ENCODE assay signal across 12 cellular contexts in the genomic region with DNA sequence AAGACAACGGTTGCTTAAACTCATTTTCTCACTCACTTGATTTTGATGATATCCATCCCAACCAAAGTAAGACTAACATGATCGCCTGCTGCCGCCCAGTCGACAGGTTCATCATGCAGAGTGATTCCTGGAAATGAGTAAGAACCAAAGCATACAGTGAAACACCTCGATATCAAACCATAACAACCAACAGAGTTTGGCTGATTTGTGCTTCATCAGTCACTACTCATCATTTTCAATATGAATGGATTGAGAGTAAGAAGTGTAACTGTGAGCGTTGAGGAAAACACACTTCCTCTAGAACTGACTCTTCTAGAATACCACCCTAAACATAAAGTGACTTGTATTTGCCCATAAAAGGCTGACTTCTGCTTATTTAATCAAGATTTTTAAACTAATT. TPM values are rescaled to one million over a fixed set of nuclear protein-coding genes. Genes with fewer than 3 reads are reported as not detected.
DNase-seq lines count a peak whose midpoint lies in the region; ATAC-seq and TF ChIP-seq lines count a peak whose summit lies in the region.
"Had no signal": no experiment of that assay in that cellular context is flagged by ENCODE, and none has a peak within 500 bp of the region (broad histone marks: within the 10 kb centered on the region; RNA-seq: fewer than 3 reads in every experiment).

No MANE protein-coding gene starts in this region.

- H4K20me1 ChIP-seq in osteoblast (ENCODE audit: insufficient read depth, low read length) = no peaks in the 10 kb centered on the region

- H3K79me2 ChIP-seq in osteoblast (ENCODE audit: insufficient read depth, low read length) = peaks cover 10% of the 10 kb centered on the region

- H3K4me2 ChIP-seq in osteoblast (ENCODE audit: insufficient read depth, low read length) = no peak overlapping the region

- H3K4me1 ChIP-seq in osteoblast (ENCODE audit: insufficient read depth, low read length) = no peaks in the 10 kb centered on the region
- no peaks in the 10 kb centered on the region for H3K4me1 ChIP-seq in upper lobe of left lung
- H3K4me1 ChIP-seq in colonic mucosa = no peaks in the 10 kb centered on the region

- TF ChIP-seq CTCF in osteoblast (IDR thresholded peaks at IDR 0.05; ENCODE audit: extremely low read depth, low read depth, low read length) = no peak
- TF ChIP-seq CTCF in upper lobe of left lung (IDR thresholded peaks at IDR 0.05) = no peak
- no peak for TF ChIP-seq CTCF in colonic mucosa (IDR thresholded peaks at IDR 0.05)

- WGBS in upper lobe of left lung, 2 donors = 86 to 96% methylated on average over 6 of the region's 6 CpGs

- DNase-seq in stimulated activated CD4-positive, alpha-beta T cell treated with anti-CD3 and anti-CD28 coated beads, Interleukin-15, amount 100 ng/mL, for 48 hours (ENCODE audit: low read depth in 2 of 2) = peak; percentile 46 to 53
- DNase-seq in osteoblast (ENCODE audit: insufficient read length, low spot score, missing footprints) (no peak), upper lobe of left lung (no peak), colonic mucosa (no peak), HuH-7.5 (ENCODE audit: low spot score) (no peak)
- DNase-seq: NCI-H748 treated with DMSO at 0.1 percent for 48 hours, small intestine had no signal

- ATAC-seq in GM18520 (IDR thresholded peaks at IDR 0.05; ENCODE audit: unreplicated experiment) (peak; percentile 83), GM21717 (IDR thresholded peaks at IDR 0.05; ENCODE audit: unreplicated experiment) (peak; percentile 88), HG03469 (IDR thresholded peaks at IDR 0.05; ENCODE audit: unreplicated experiment) (peak; percentile 92), upper lobe of left lung (ENCODE audit: low FRiP score in 2 of 2) (no peak)

- TF ChIP-seq POLR2A in upper lobe of left lung (IDR thresholded peaks at IDR 0.05) = no peak

- H3K9me3 ChIP-seq in osteoblast (ENCODE audit: low read depth, low read length) (no peaks in the 10 kb centered on the region), upper lobe of left lung (no peaks in the 10 kb centered on the region), colonic mucosa (no peaks in the 10 kb centered on the region)

- H3K36me3 ChIP-seq in osteoblast (ENCODE audit: insufficient read depth, low read length) (peaks cover 32% of the 10 kb centered on the region), upper lobe of left lung (peaks cover 0 to 40% (median 17%) of the 10 kb centered on the region in 4 donors), colonic mucosa (no peaks in the 10 kb centered on the region)

- TF ChIP-seq EP300 in upper lobe of left lung (IDR thresholded peaks at IDR 0.05) = no peak

- H3K27ac ChIP-seq in osteoblast (ENCODE audit: low read depth, low read length) = no peak overlapping the region
- no peak overlapping the region for H3K27ac ChIP-seq in upper lobe of left lung
- H3K27ac ChIP-seq in colonic mucosa = no peak overlapping the region

- no peak overlapping the region for H3K9ac ChIP-seq in colonic mucosa (ENCODE audit: low read depth in 2 of 2, low read length in 2 of 2)

- intact Hi-C loops in colonic mucosa (cut with DNase I) = no loop called here

- no peak overlapping the region for H2AFZ ChIP-seq in osteoblast (ENCODE audit: low read length)

- H3K27me3 ChIP-seq in osteoblast (ENCODE audit: insufficient read depth, low read length) (no peaks in the 10 kb centered on the region), upper lobe of left lung (no peaks in the 10 kb centered on the region), colonic mucosa (no peaks in the 10 kb centered on the region)

- H3K4me3 ChIP-seq in osteoblast (ENCODE audit: insufficient read depth, low read length) (no peak overlapping the region), upper lobe of left lung (no peak overlapping the region), colonic mucosa (no peak overlapping the region)
- H3K4me3 ChIP-seq: lung had no signal

RNA-seq across cellular contexts. Expression of a gene that starts 29.2 kb away (rescaled TPM):
- total RNA-seq in osteoblast (under 0.01 and 0.29 TPM in 2 replicates), upper lobe of left lung (1 to 10 TPM in 1 of 6 donors, under 1 TPM in 3, not detected in 2; 0.23 to 2.7 (median 0.69) TPM), colonic mucosa (under 1 TPM; 0.53 to 0.64 TPM)
- total RNA-seq: Daoy had no signal

Comparison
In these comparisons a context has a peak if more than half of its experiments do, and no peak if none do; other contexts are left out.
1. ATAC-seq: peak in GM18520 (single experiment), GM21717 (single experiment) and HG03469 (single experiment); none in upper lobe of left lung (0 of 2).
2. DNase-seq: peak in stimulated activated CD4-positive, alpha-beta T cell treated with anti-CD3 and anti-CD28 coated beads, Interleukin-15, amount 100 ng/mL, for 48 hours (2 of 2); none in osteoblast (single experiment), upper lobe of left lung (0 of 2), colonic mucosa (single experiment) and HuH-7.5 (single experiment).